Comparison of ENCODE assay signal across 8 cellular contexts in genomic region chr10:34815174-34816066, GRCh38. TPM values are rescaled to one million over a fixed set of nuclear protein-coding genes. Genes with fewer than 3 reads are reported as not detected.
DNase-seq lines count a peak whose midpoint lies in the region; ATAC-seq and TF ChIP-seq lines count a peak whose summit lies in the region.

Gene PARD3, minus strand, starts transcription at chr10:34815296. Its CDS starts 301 bp downstream, at chr10:34814995.

- H3K4me3 ChIP-seq in mesodermal cell (ENCODE audit: extremely low read depth, insufficient read depth, low read length, poor library complexity, severe bottlenecking) = peak within 1 kb of the TSS; percentile 91
- peak within 1 kb of the TSS; percentile 72 for H3K4me3 ChIP-seq in upper lobe of right lung

- H3K27ac ChIP-seq in mesodermal cell (ENCODE audit: low read depth, low read length, severe bottlenecking) (peak within 1 kb of the TSS; percentile 88), upper lobe of right lung (peak within 1 kb of the TSS; percentile 83)

- H3K36me3 ChIP-seq in mesodermal cell (ENCODE audit: control insufficient read depth, insufficient read depth, low read length) (no peaks in the 10 kb centered on the region), upper lobe of right lung (no peaks in the 10 kb centered on the region)

- DNase-seq in AG08396 (ENCODE audit: low spot score) (peak; percentile 89), HT1080 (ENCODE audit: low read depth) (peak; percentile 48), SW480 (ENCODE audit: low spot score) (peak; percentile 54), epidermal melanocyte (ENCODE audit: insufficient read length, low spot score) (peak; percentile 45), upper lobe of right lung (peak; percentile 86)

- H3K9me3 ChIP-seq in mesodermal cell (ENCODE audit: control insufficient read depth, low read length) (no peaks in the 10 kb centered on the region), upper lobe of right lung (no peaks in the 10 kb centered on the region)

- H3K4me1 ChIP-seq in mesodermal cell (ENCODE audit: control insufficient read depth, insufficient read depth, low read length, poor library complexity, severe bottlenecking) (peaks cover 21% of the 10 kb centered on the region), upper lobe of right lung (peaks cover 13% of the 10 kb centered on the region)

- H3K27me3 ChIP-seq in upper lobe of right lung = no peaks in the 10 kb centered on the region

- ATAC-seq in GM18511 (IDR thresholded peaks at IDR 0.05; ENCODE audit: unreplicated experiment) (peak; percentile 68), upper lobe of right lung (peak; percentile 86), HG03196 (IDR thresholded peaks at IDR 0.05; ENCODE audit: unreplicated experiment) (no peak)

- intact Hi-C loops in upper lobe of right lung (cut with DNase I) = no loop called here

- no peak for TF ChIP-seq CTCF in upper lobe of right lung (IDR thresholded peaks at IDR 0.05)

- 0% methylated on average over 12 to 47 of the region's 84 CpGs for WGBS in mesodermal cell (ENCODE audit: insufficient coverage in 2 of 2), 2 experiments

RNA-seq across cellular contexts. Expression of gene PARD3, which starts in this region (rescaled TPM):
- total RNA-seq in HT1080 (2014; rRNA removed; shearing (Covaris generic)) = 52.3 and 55.3 TPM in 2 replicates
- 35.9 and 51.1 TPM in 2 replicates for polyA plus RNA-seq in HT1080 (2015; cell fraction: cytosol; rRNA removed)
- polyA plus RNA-seq in HT1080 (2015; cell fraction: nucleus; rRNA removed) = 47.8 and 47.9 TPM in 2 replicates
- polyA plus RNA-seq in mesodermal cell (2013, experiment 1 of 2) = 40.8 TPM
- 43.7 TPM for polyA plus RNA-seq in mesodermal cell (2013, experiment 2 of 2)
- 38.5 TPM for total RNA-seq in upper lobe of right lung
